Comparison of ENCODE assay signal across 7 cellular contexts in genomic region chr11:33396361-33396760, GRCh38.
"Had no signal": no experiment of that assay in that cellular context is flagged by ENCODE, and none has a peak within 500 bp of the region (broad histone marks: within the 10 kb centered on the region; RNA-seq: fewer than 3 reads in every experiment).

No MANE protein-coding gene starts in this region.

- DNase-seq: GDM1, GF-D8 had no signal

- H3K4me3 ChIP-seq: GM12878 had no signal

- FAIRE-seq: G401.6, GM12878, GM12892, GM18507, GM19239 had no signal

- ATAC-seq: GM12878 had no signal
